ENCODE assay signal across 13 cellular contexts in genomic region chr12:49503674-49504180, GRCh38. TPM values are rescaled to one million over a fixed set of nuclear protein-coding genes. Genes with fewer than 3 reads are reported as not detected.
DNase-seq lines count a peak whose midpoint lies in the region; ATAC-seq and TF ChIP-seq lines count a peak whose summit lies in the region.
"Had no signal": no experiment of that assay in that cellular context is flagged by ENCODE, and none has a peak within 500 bp of the region (broad histone marks: within the 10 kb centered on the region; RNA-seq: fewer than 3 reads in every experiment).

No MANE protein-coding gene starts in this region.

- no peaks in the 10 kb centered on the region for H3K23me2 ChIP-seq in H9 (ENCODE audit: insufficient read length, low read depth, low read length, poor library complexity, severe bottlenecking)

- H2BK20ac ChIP-seq in H9 (ENCODE audit: low read depth, low read length, poor library complexity, severe bottlenecking): no peak overlapping the region

- H3K9ac ChIP-seq in HCT116 (ENCODE audit: low read length): peak overlapping the region; percentile 55
- H3K9ac ChIP-seq in H9 (ENCODE audit: extremely low read depth, insufficient read length, low read length): no peak overlapping the region
- H3K9ac ChIP-seq: GM23248 had no signal

- DNase-seq in HCT116 (ENCODE audit: low read depth, low spot score) (peak; percentile 98), RKO (ENCODE audit: low spot score) (peak; percentile 38), progenitor cell of endocrine pancreas (ENCODE audit: low spot score, unreplicated experiment) (no peak), retina (no peak), H9 (no peak), sciatic nerve (ENCODE audit: low spot score) (no peak)
- no peak for DNase-seq in activated T-cell treated with anti-CD3 and anti-CD28 coated beads, Interleukin-2, amount 50 U/mL, for 1 hour
- DNase-seq: GM23248, hypothalamus, NCI-H2227 treated with DMSO at 0.1 percent for 48 hours had no signal

- H3K79me2 ChIP-seq in HCT116 (ENCODE audit: insufficient read depth, low read length) (0 out of 2 replicates have a peak, but pooled peaks cover 2% of the 10 kb centered on the region), H9 (ENCODE audit: insufficient read depth, low read length) (no peaks in the 10 kb centered on the region)

- no peak overlapping the region for H2BK5ac ChIP-seq in H9 (ENCODE audit: insufficient read length, low read length)

- no peak overlapping the region for H4K91ac ChIP-seq in H9 (ENCODE audit: insufficient read length, low read depth, low read length)

- H3K4me3 Mint-ChIP-seq in progenitor cell of endocrine pancreas (ENCODE audit: low read depth) (no peak overlapping the region), H9 (no peak overlapping the region)

- H3K27ac ChIP-seq in HCT116 (ENCODE audit: low read depth, low read length) (peak overlapping the region; percentile 95), H9 (ENCODE audit: insufficient read length, low read depth, low read length) (no peak overlapping the region)
- H3K27ac ChIP-seq: cardiac muscle cell, GM23248, neutrophil had no signal

- H4K8ac ChIP-seq in H9 (replicated peaks; ENCODE audit: insufficient read length, low read depth, low read length): no peak overlapping the region

- peaks cover 34% of the 10 kb centered on the region for H3K36me3 Mint-ChIP-seq in progenitor cell of endocrine pancreas (ENCODE audit: insufficient read depth)
- peaks cover 20 to 42% (median 34%) of the 10 kb centered on the region in 3 experiments for H3K36me3 Mint-ChIP-seq in H9 (ENCODE audit: insufficient read depth in 1 of 3, low read depth in 3 of 3)

- H3K4me2 ChIP-seq in HCT116 (ENCODE audit: low read length): peak overlapping the region; percentile 76
- no peak overlapping the region for H3K4me2 ChIP-seq in H9 (ENCODE audit: insufficient read depth, insufficient read length, low read length)

- no peak overlapping the region for H2BK12ac ChIP-seq in H9 (ENCODE audit: insufficient read length, low read depth, low read length)

- POLR2A ChIA-PET in HCT116 (lab: Charles Lee): interaction anchor here (1.1 to 2.5 kb wide), 6 partner anchors 9 to 238 kb away, joined by 3 to 17 read pairs (median 8); partner anchors contain the start of genes SPATS2 and TMBIM6

- no peak overlapping the region for H3K23ac ChIP-seq in H9 (ENCODE audit: insufficient read length, low read depth, low read length)

- H2AK5ac ChIP-seq in H9 (ENCODE audit: insufficient read length, low read length): no peak overlapping the region

- H3T11ph ChIP-seq in H9 (ENCODE audit: low read length): no peak overlapping the region

- no peak overlapping the region for H3K18ac ChIP-seq in H9 (ENCODE audit: insufficient read length, low read depth, low read length)

- intact Hi-C loops in HCT116 (cut with micrococcal nuclease): no loop called here
- intact Hi-C loops in sciatic nerve (cut with DNase I): no loop called here

- no TSS peak for BruUV-seq in HCT116 (replicated peaks; lab: Mats Ljungman, UMichigan)

- no peak overlapping the region for H2BK15ac ChIP-seq in H9 (ENCODE audit: low read depth, low read length)

- peak overlapping the region in 1 of 2 experiments; percentile 46; a peak in 2 of 4 replicates for H3K4me3 ChIP-seq in HCT116 (replicated peaks in 1 of 2; ENCODE audit: low read depth in 1 of 2, low read length in 2 of 2)
- H3K4me3 ChIP-seq: cardiac muscle cell, GM23248 had no signal

- no peaks in the 10 kb centered on the region for H3K9me2 ChIP-seq in HCT116 (ENCODE audit: insufficient read depth)

- TF ChIP-seq POLR2A in HCT116 (IDR thresholded peaks at IDR 0.05; ENCODE audit: borderline replicate concordance, extremely low read depth, insufficient read depth, insufficient read length): no peak

- no peak overlapping the region for H2AFZ ChIP-seq in HCT116 (ENCODE audit: low read depth, low read length, poor library complexity, severe bottlenecking)
- H2AFZ ChIP-seq in H9 (ENCODE audit: low read length): no peak overlapping the region
- H2AFZ ChIP-seq: GM23248 had no signal

- TF ChIP-seq RAD21 in HCT116 (IDR thresholded peaks at IDR 0.05; ENCODE audit: low read depth): peak; percentile 21; the same call in 1 of the 2 replicates

- TF ChIP-seq CTCF in HCT116 (IDR thresholded peaks at IDR 0.05 in 2 of 3, conservative IDR thresholded peaks at IDR 0.05 in 1 of 3; ENCODE audit: borderline replicate concordance in 1 of 3, insufficient read depth in 1 of 3, low read depth in 2 of 3, low read length in 2 of 3) (no peak), progenitor cell of endocrine pancreas (IDR thresholded peaks at IDR 0.05; ENCODE audit: unreplicated experiment) (no peak), H9 (conservative IDR thresholded peaks at IDR 0.05) (no peak)

- H3K56ac ChIP-seq in H9 (ENCODE audit: insufficient read length, low read depth, low read length): no peak overlapping the region

- H3K14ac ChIP-seq in H9 (ENCODE audit: insufficient read depth, low read length): no peak overlapping the region

- no CpG with 5 or more reads among the region's 5 CpGs for WGBS in H9 (ENCODE audit: extremely low coverage, insufficient read length, low lambda C conversion rate)

- peaks cover 4 to 21% of the 10 kb centered on the region in 2 experiments; a peak in 3 of 4 replicates for H3K36me3 ChIP-seq in HCT116 (ENCODE audit: control insufficient read depth in 1 of 2, insufficient read depth in 2 of 2, low read length in 2 of 2)
- H3K36me3 ChIP-seq: neutrophil had no signal

- ATAC-seq in HCT116: peak; percentile 66
- ATAC-seq in esophagus mucosa: peak; percentile 75
- ATAC-seq in sciatic nerve: no peak

- no peak overlapping the region for H2BK120ac ChIP-seq in H9 (ENCODE audit: low read depth, low read length, poor library complexity, severe bottlenecking)

- H3K27me3 Mint-ChIP-seq in progenitor cell of endocrine pancreas (no peaks in the 10 kb centered on the region), H9 (ENCODE audit: low read depth) (no peaks in the 10 kb centered on the region; the same call in 1 of the 2 replicates)

- H3K4ac ChIP-seq in H9 (ENCODE audit: low read depth, low read length): no peak overlapping the region

- no peaks in the 10 kb centered on the region for H3K79me1 ChIP-seq in H9 (ENCODE audit: insufficient read depth, low read depth, low read length, poor library complexity, severe bottlenecking)

- H4K5ac ChIP-seq in H9 (ENCODE audit: insufficient read length, low read depth, low read length): no peak overlapping the region

- RAD21 ChIA-PET in HCT116 (lab: Charles Lee; ENCODE audit: low non-redundant PET in 1 of 2, low total read pairs in 2 of 2, uncharacterized antibody in 2 of 2, unreplicated experiment in 2 of 2): no interaction called here

- H3K27ac Mint-ChIP-seq in progenitor cell of endocrine pancreas: peak overlapping the region; percentile 88
- peak overlapping the region in 1 of 3 experiments; percentile 58; a peak in 1 of 7 replicates for H3K27ac Mint-ChIP-seq in H9

- H4K20me1 ChIP-seq in HCT116 (ENCODE audit: insufficient read depth): no peaks in the 10 kb centered on the region
- no peaks in the 10 kb centered on the region for H4K20me1 ChIP-seq in H9 (ENCODE audit: control insufficient read depth, insufficient read depth, insufficient read length)

- H3K27me3 ChIP-seq in HCT116 (ENCODE audit: insufficient read depth, low read length): no peaks in the 10 kb centered on the region
- no peaks in the 10 kb centered on the region for H3K27me3 ChIP-seq in H9 (ENCODE audit: insufficient read depth, low read length)
- H3K27me3 ChIP-seq: cardiac muscle cell, neutrophil had no signal

- peaks cover 73 to 79% of the 10 kb centered on the region in 2 experiments for H3K4me1 ChIP-seq in HCT116 (ENCODE audit: control insufficient read depth in 1 of 2, insufficient read depth in 2 of 2, low read length in 2 of 2)
- no peaks in the 10 kb centered on the region for H3K4me1 ChIP-seq in H9 (ENCODE audit: insufficient read depth, low read length)

- H3K9me3 Mint-ChIP-seq in progenitor cell of endocrine pancreas (ENCODE audit: low read depth): no peaks in the 10 kb centered on the region
- no peaks in the 10 kb centered on the region for H3K9me3 Mint-ChIP-seq in H9

- H3K9me3 ChIP-seq in HCT116 (ENCODE audit: control insufficient read depth in 1 of 2, insufficient read depth in 1 of 2, low read depth in 1 of 2, low read length in 2 of 2) (no peaks in the 10 kb centered on the region), H9 (ENCODE audit: control insufficient read depth, low read depth, low read length) (no peaks in the 10 kb centered on the region)
- H3K9me3 ChIP-seq: neutrophil had no signal

- H3K4me1 Mint-ChIP-seq in progenitor cell of endocrine pancreas (ENCODE audit: low read depth) (peaks cover 8% of the 10 kb centered on the region), H9 (no peaks in the 10 kb centered on the region)

- CTCF ChIA-PET in HCT116 (lab: Charles Lee): interaction anchor here (1.0 to 3.2 kb wide), 9 partner anchors 8 to 172 kb away, joined by 3 to 31 read pairs (median 4); no protein-coding TSS in a partner anchor

TF ChIP-seq in HCT116, 20 proteins besides CTCF, POLR2A, EP300 and RAD21 (continues in another document):
- TF ChIP-seq POLR2AphosphoS5 (IDR thresholded peaks at IDR 0.05; ENCODE audit: low read depth, low read length): peak; percentile 57
- no peak for TF ChIP-seq ZNF274 (IDR thresholded peaks at IDR 0.05; ENCODE audit: low read depth, low read length)
- TF ChIP-seq ATF3 (IDR thresholded peaks at IDR 0.05): 0 out of 2 replicates have a peak, but pooled peaks have one; percentile 6
- no peak for TF ChIP-seq YY1 (IDR thresholded peaks at IDR 0.05; ENCODE audit: extremely low read depth, insufficient replicate concordance, low read depth, low read length)
- no peak for TF ChIP-seq TCF7L2 (IDR thresholded peaks at IDR 0.05; ENCODE audit: borderline replicate concordance, extremely low read depth, insufficient read depth, insufficient read length)
- peak; percentile 71; the same call in 1 of the 2 replicates for TF ChIP-seq SIN3A (IDR thresholded peaks at IDR 0.05; ENCODE audit: low read depth)

RNA-seq across cellular contexts. Expression of gene KCNH3, which starts 35.1 kb away (rescaled TPM):
- total RNA-seq in HCT116 (2021; ENCODE audit: unreplicated experiment) (35.3 TPM), esophagus mucosa (not detected), progenitor cell of endocrine pancreas (29.2 and 31.9 TPM in 2 replicates), H9 (2021) (0.26 and 0.39 TPM in 2 replicates), sciatic nerve (0.27 TPM)
- 20.4 and 22.5 TPM in 2 replicates for polyA plus RNA-seq in HCT116 (2012)
- total RNA-seq: GM23248 had no signal

Comparison
In these comparisons a context has a peak if more than half of its experiments do, and no peak if none do; other contexts are left out.
1. DNase-seq: peak in HCT116 (single experiment) and RKO (single experiment); none in progenitor cell of endocrine pancreas (single experiment), retina (single experiment), activated T-cell treated with anti-CD3 and anti-CD28 coated beads, Interleukin-2, amount 50 U/mL, for 1 hour (single experiment), H9 (single experiment) and sciatic nerve (single experiment).
2. RNA of gene KCNH3, which starts 35.1 kb away (total RNA-seq): 35.3 TPM in HCT116 (single experiment) and 29.2 to 31.9 TPM in progenitor cell of endocrine pancreas; 0.27 TPM in sciatic nerve (single experiment), 0.26 to 0.39 TPM in H9 and not detected in esophagus mucosa (single experiment); every median in the first group is over 10 times any median in the second.